20 cellular contexts compared by ENCODE assay signal in the genomic region with DNA sequence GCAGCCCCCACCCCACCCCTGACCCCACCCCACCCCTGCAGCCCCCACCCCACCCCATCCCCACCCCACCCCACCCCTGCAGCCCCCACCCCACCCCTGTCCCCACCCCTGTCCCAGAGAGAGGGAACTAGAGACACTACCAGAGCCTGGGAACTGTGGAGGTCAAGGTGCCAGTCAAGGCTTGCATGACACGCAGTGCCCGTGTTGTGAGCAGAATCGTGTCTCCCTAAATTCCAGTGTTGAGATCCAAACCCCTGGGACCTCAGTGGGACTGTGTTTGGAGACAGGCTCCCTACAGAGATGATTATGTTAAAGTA.
"Had no signal": no experiment of that assay in that cellular context is flagged by ENCODE, and none has a peak within 500 bp of the region (broad histone marks: within the 10 kb centered on the region; RNA-seq: fewer than 3 reads in every experiment).

No MANE protein-coding gene starts in this region.

- H3K27ac ChIP-seq: cardiac muscle cell, dorsolateral prefrontal cortex, gastroesophageal sphincter, lower lobe of right lung, neutrophil, right atrium auricular region, stomach, testis, upper lobe of right lung had no signal

- ATAC-seq: naive thymus-derived CD4-positive, alpha-beta T cell had no signal

- H3K27me3 ChIP-seq: cardiac muscle cell, dorsolateral prefrontal cortex, neutrophil, right atrium auricular region, testis, upper lobe of right lung had no signal

- H3K4me3 Mint-ChIP-seq: activated CD4-positive, alpha-beta memory T cell treated with anti-CD3 and anti-CD28 coated beads for 36 hours; activated naive CD4-positive, alpha-beta T cell treated with anti-CD3 and anti-CD28 coated beads, Interleukin-2, amount 10 ng/mL, durations not matched to agents 7 days and 5 days; activated T-cell treated with anti-CD3 and anti-CD28 coated beads, Interleukin-2, amount 50 U/mL, for 24 hours; endodermal cell; naive thymus-derived CD4-positive, alpha-beta T cell had no signal

- H3K4me3 ChIP-seq: cardiac muscle cell, dorsolateral prefrontal cortex, gastroesophageal sphincter, lower lobe of right lung, right atrium auricular region, smooth muscle cell, stomach, testis, upper lobe of right lung had no signal

- H3K27ac Mint-ChIP-seq: activated CD4-positive, alpha-beta memory T cell treated with anti-CD3 and anti-CD28 coated beads for 36 hours; activated naive CD4-positive, alpha-beta T cell treated with anti-CD3 and anti-CD28 coated beads, Interleukin-2, amount 10 ng/mL, durations not matched to agents 7 days and 5 days; activated T-cell treated with anti-CD3 and anti-CD28 coated beads, Interleukin-2, amount 50 U/mL, for 24 hours; endodermal cell; naive thymus-derived CD4-positive, alpha-beta T cell had no signal

- DNase-seq: activated CD4-positive, alpha-beta memory T cell treated with anti-CD3 and anti-CD28 coated beads for 36 hours; activated naive CD4-positive, alpha-beta T cell treated with anti-CD3 and anti-CD28 coated beads, Interleukin-2, amount 10 ng/mL, durations not matched to agents 7 days and 5 days; activated T-cell treated with anti-CD3 and anti-CD28 coated beads, Interleukin-2, amount 50 U/mL, for 24 hours; left colon; lower lobe of right lung; naive thymus-derived CD4-positive, alpha-beta T cell; stimulated activated CD4-positive, alpha-beta T cell treated with anti-CD3 and anti-CD28 coated beads, Interleukin-4, amount 100 ng/mL, for 4 hours; stimulated activated CD8-positive, alpha-beta memory T cell treated with anti-CD3 and anti-CD28 coated beads, Interleukin-4, amount 100 ng/mL, for 48 hours; stomach; T-helper 9 cell; upper lobe of right lung had no signal

- H3K36me3 ChIP-seq: cardiac muscle cell, gastroesophageal sphincter, lower lobe of right lung, neutrophil, right atrium auricular region, stomach, upper lobe of right lung had no signal

- H3K27me3 Mint-ChIP-seq: activated CD4-positive, alpha-beta memory T cell treated with anti-CD3 and anti-CD28 coated beads for 36 hours; activated T-cell treated with anti-CD3 and anti-CD28 coated beads, Interleukin-2, amount 50 U/mL, for 24 hours; naive thymus-derived CD4-positive, alpha-beta T cell had no signal

- H3K9me3 ChIP-seq: gastroesophageal sphincter, lower lobe of right lung, neutrophil, right atrium auricular region, stomach, testis, upper lobe of right lung had no signal

- FAIRE-seq: astrocyte had no signal

- H3K4me1 ChIP-seq: lower lobe of right lung, upper lobe of right lung had no signal

- H3K4me2 ChIP-seq: smooth muscle cell had no signal

- H3K36me3 Mint-ChIP-seq: activated CD4-positive, alpha-beta memory T cell treated with anti-CD3 and anti-CD28 coated beads for 36 hours; activated naive CD4-positive, alpha-beta T cell treated with anti-CD3 and anti-CD28 coated beads, Interleukin-2, amount 10 ng/mL, durations not matched to agents 7 days and 5 days; naive thymus-derived CD4-positive, alpha-beta T cell had no signal

- H3K9me3 Mint-ChIP-seq: activated CD4-positive, alpha-beta memory T cell treated with anti-CD3 and anti-CD28 coated beads for 36 hours; activated naive CD4-positive, alpha-beta T cell treated with anti-CD3 and anti-CD28 coated beads, Interleukin-2, amount 10 ng/mL, durations not matched to agents 7 days and 5 days; activated T-cell treated with anti-CD3 and anti-CD28 coated beads, Interleukin-2, amount 50 U/mL, for 24 hours; endodermal cell; naive thymus-derived CD4-positive, alpha-beta T cell had no signal
